Comparison of ENCODE assay signal across 21 cellular contexts in the genomic region with DNA sequence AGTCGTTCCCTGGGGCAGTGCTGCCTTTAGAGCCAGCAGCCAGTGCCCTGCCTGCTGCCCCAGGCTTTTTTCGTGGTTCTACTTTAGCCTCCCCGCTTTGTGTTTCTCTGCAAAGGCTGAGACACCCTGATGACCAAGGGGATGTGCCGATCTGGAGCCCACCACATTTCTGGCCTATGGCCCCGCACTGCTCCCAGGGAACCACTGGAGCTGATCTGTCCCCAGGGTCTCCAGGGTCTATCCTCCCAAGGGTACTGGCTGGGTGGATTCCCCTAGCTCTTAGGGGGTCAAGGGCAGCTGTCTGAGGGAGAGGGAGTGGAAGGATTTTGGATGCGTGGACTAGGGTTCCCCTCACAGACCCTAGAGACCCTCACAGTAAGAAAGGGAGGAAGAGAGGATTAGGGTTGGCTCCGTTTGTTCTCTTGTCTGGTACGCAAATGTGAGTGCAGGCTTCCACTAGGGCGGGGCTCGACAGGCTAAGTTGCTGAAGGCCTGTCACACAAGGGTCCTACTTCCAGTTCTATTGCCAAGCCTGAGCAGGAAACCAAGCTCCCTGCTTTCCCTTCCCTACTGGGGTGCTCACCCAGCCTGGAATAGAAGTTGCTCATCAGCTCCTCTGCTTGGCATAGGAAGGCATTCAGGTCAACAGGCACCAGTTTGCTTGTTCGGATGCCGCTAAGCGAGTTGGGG. TPM values are rescaled to one million over a fixed set of nuclear protein-coding genes. Genes with fewer than 3 reads are reported as not detected.
DNase-seq lines count a peak whose midpoint lies in the region; ATAC-seq, FAIRE-seq and TF ChIP-seq lines count a peak whose summit lies in the region.
"Had no signal": no experiment of that assay in that cellular context is flagged by ENCODE, and none has a peak within 500 bp of the region (broad histone marks: within the 10 kb centered on the region; RNA-seq: fewer than 3 reads in every experiment).

No MANE protein-coding gene starts in this region.

- no peak overlapping the region for H3K27ac Mint-ChIP-seq in WTC11
- H3K27ac Mint-ChIP-seq: activated B cell treated with CpG ODN at 0.5 μM for 24 hours; activated T-helper 2 cell treated with anti-CD3 and anti-CD28 coated beads, Interferon-gamma antibody, Interleukin-2, Interleukin-4, amounts not matched to agents 10 μg/mL and 5 μg/mL and 100 μg/mL, durations not matched to agents 14 hours and 24 hours and 36 hours; CD4-positive, alpha-beta T cell; T-helper 17 cell had no signal

- H3K9me3 Mint-ChIP-seq in WTC11 = no peaks in the 10 kb centered on the region
- H3K9me3 Mint-ChIP-seq: activated B cell treated with CpG ODN at 0.5 μM for 24 hours; activated T-helper 2 cell treated with anti-CD3 and anti-CD28 coated beads, Interferon-gamma antibody, Interleukin-2, Interleukin-4, amounts not matched to agents 10 μg/mL and 5 μg/mL and 100 μg/mL, durations not matched to agents 14 hours and 24 hours and 36 hours; CD4-positive, alpha-beta T cell; neural crest cell had no signal

- no peak overlapping the region for H2BK120ac ChIP-seq in mesenchymal stem cell (ENCODE audit: low read depth, low read length)

- no peak overlapping the region for H4K91ac ChIP-seq in mesenchymal stem cell (ENCODE audit: low read length)

- intact Hi-C loops in HepG2 (cut with micrococcal nuclease; ENCODE audit: unreplicated experiment) (loop anchor here (1.0 to 5.0 kb wide), 3 partner anchors 29 to 53 kb away; a partner anchor contains a TSS), right lobe of liver (cut with DNase I) (no loop called here), vagina (cut with DNase I) (loop anchor here (5.0 kb wide), 1 partner anchor 63 kb away; no protein-coding TSS in a partner anchor)

- no peak overlapping the region for H2BK15ac ChIP-seq in mesenchymal stem cell (ENCODE audit: low read depth, poor library complexity, severe bottlenecking)

- DNase-seq in HepG2 (ENCODE audit: low spot score) (no peak), right lobe of liver (no peak), WTC11 (ENCODE audit: low spot score) (no peak), mesenchymal stem cell (no peak), vagina (ENCODE audit: extremely low spot score in 2 of 2) (peak in 1 of 2 donors; percentile 86), urothelium cell line (ENCODE audit: low spot score) (no peak)

- no peak for TF ChIP-seq POLR2A in HepG2 (IDR thresholded peaks at IDR 0.05; ENCODE audit: insufficient read depth in 1 of 2, low read depth in 2 of 2, low read length in 2 of 2)
- no peak for TF ChIP-seq POLR2A in right lobe of liver (IDR thresholded peaks at IDR 0.05)
- no peak for TF ChIP-seq POLR2A in vagina (IDR thresholded peaks at IDR 0.05)

- H3K36me3 Mint-ChIP-seq in WTC11 = peaks cover 5% of the 10 kb centered on the region; the same call in 1 of the 2 replicates

- no peak overlapping the region for H3K23ac ChIP-seq in mesenchymal stem cell (ENCODE audit: low read length in 2 of 2)

- H3K4me1 ChIP-seq in HepG2 (ENCODE audit: insufficient read depth, low read length) = peaks cover 35% of the 10 kb centered on the region
- H3K4me1 ChIP-seq in right lobe of liver = peaks cover 0 to 9% (median 0%) of the 10 kb centered on the region in 4 donors
- peaks cover 36% of the 10 kb centered on the region for H3K4me1 ChIP-seq in mesenchymal stem cell (ENCODE audit: control insufficient read depth, insufficient read depth, low read depth, low read length)
- peaks cover 14% of the 10 kb centered on the region for H3K4me1 ChIP-seq in vagina

- no peak overlapping the region for H4K8ac ChIP-seq in mesenchymal stem cell (ENCODE audit: low read length)

- H3K4me1 Mint-ChIP-seq in WTC11 = peaks cover 42% of the 10 kb centered on the region

- no TSS peak for BruUV-seq in HepG2 (replicated peaks; lab: Mats Ljungman, UMichigan)

- peaks cover 9% of the 10 kb centered on the region for H3K79me1 ChIP-seq in mesenchymal stem cell (replicated peaks; ENCODE audit: low read length, poor library complexity, severe bottlenecking)

- peak overlapping the region; percentile 16; the same call in 1 of the 2 replicates for H3K4me3 Mint-ChIP-seq in WTC11
- H3K4me3 Mint-ChIP-seq: activated B cell treated with CpG ODN at 0.5 μM for 24 hours; CD4-positive, alpha-beta T cell; T-helper 17 cell had no signal

- no peak overlapping the region for H3K14ac ChIP-seq in mesenchymal stem cell (ENCODE audit: low read length in 2 of 2)

- H3K4ac ChIP-seq in mesenchymal stem cell (ENCODE audit: low read depth in 1 of 2, low read length in 2 of 2) = no peak overlapping the region

- CTCF ChIA-PET in HepG2 (lab: Yijun Ruan, JAX; ENCODE audit: low intra/inter-chr PET ratio, low total read pairs) = interaction anchor here (1.1 to 3.6 kb wide), 7 partner anchors 13 to 515 kb away, joined by 3 to 49 read pairs (median 7); a partner anchor contains a TSS
- CTCF ChIA-PET in WTC11 (lab: Charles Lee) = interaction anchor here (0.6 to 7.0 kb wide), 26 partner anchors 14 to 678 kb away, joined by 3 to 78 read pairs (median 4); a partner anchor contains a TSS

- FAIRE-seq in HepG2 (lab: Jason Lieb, UNC) (no peak), urothelium cell line (lab: Jason Lieb, UNC) (no peak)
- FAIRE-seq: islet of Langerhans had no signal

- TF ChIP-seq CTCF in HepG2 (CRISPR knock-in tag; IDR thresholded peaks at IDR 0.05) (no peak), right lobe of liver (IDR thresholded peaks at IDR 0.05) (no peak), WTC11 (IDR thresholded peaks at IDR 0.05) (no peak), vagina (IDR thresholded peaks at IDR 0.05) (no peak)

- H3K36me3 ChIP-seq in HepG2 (replicated peaks in 1 of 2; ENCODE audit: control insufficient read depth in 1 of 2, insufficient read depth in 2 of 2, low read length in 2 of 2) (peaks cover 1 to 7% of the 10 kb centered on the region in 2 experiments; a peak in 4 of 5 replicates), right lobe of liver (no peaks in the 10 kb centered on the region), mesenchymal stem cell (ENCODE audit: control insufficient read depth in 1 of 2, insufficient read depth in 2 of 2, low read depth in 1 of 2, low read length in 2 of 2) (peaks cover 33 to 58% of the 10 kb centered on the region in 2 experiments), vagina (peaks cover 0 to 14% of the 10 kb centered on the region in 2 donors)

- in situ Hi-C loops in HepG2 (cut with HindIII; ENCODE audit: extremely low pct_ligation_motif_present, low pct_unique_long_range_greater_than_20kb) = no loop called here

- H2AFZ ChIP-seq in HepG2 (ENCODE audit: low read length) (no peak overlapping the region), mesenchymal stem cell (ENCODE audit: low read depth, low read length) (no peak overlapping the region)
- H2AFZ ChIP-seq: GM23248 had no signal

- 73% methylated on average over 9 of the region's 13 CpGs for WGBS in HepG2 (ENCODE audit: low lambda C conversion rate)
- 100% methylated on average over 1 of the region's 13 CpGs for WGBS in right lobe of liver (ENCODE audit: insufficient coverage, low coverage, low lambda C conversion rate, missing lambda C conversion rate)
- WGBS in mesenchymal stem cell = 90% methylated on average over 13 of the region's 13 CpGs

- TF ChIP-seq EP300 in HepG2 (IDR thresholded peaks at IDR 0.05; ENCODE audit: low read depth in 2 of 2, low read length in 2 of 2) (no peak), HepG2 (CRISPR knock-in tag; IDR thresholded peaks at IDR 0.05; ENCODE audit: borderline replicate concordance) (no peak)

- no peak overlapping the region for H2AK5ac ChIP-seq in mesenchymal stem cell (ENCODE audit: low read length, severe bottlenecking)

- POLR2A ChIA-PET in HepG2 (lab: Yijun Ruan, JAX) (interaction anchor here (0.9 to 3.2 kb wide), 6 partner anchors 14 to 131 kb away, joined by 3 to 15 read pairs (median 6); a partner anchor contains a TSS), WTC11 (lab: Charles Lee) (interaction anchor here (0.6 to 1.3 kb wide), 4 partner anchors 25 to 1517 kb away, joined by 3 to 6 read pairs (median 3); no protein-coding TSS in a partner anchor)

- no peaks in the 10 kb centered on the region for H3K79me2 ChIP-seq in HepG2 (ENCODE audit: insufficient read depth, low read length)

- no peaks in the 10 kb centered on the region for H3K27me3 ChIP-seq in HepG2 (ENCODE audit: control insufficient read depth in 1 of 2, insufficient read depth in 2 of 2, low read length in 2 of 2)
- no peaks in the 10 kb centered on the region for H3K27me3 ChIP-seq in right lobe of liver
- no peaks in the 10 kb centered on the region for H3K27me3 ChIP-seq in mesenchymal stem cell (ENCODE audit: control insufficient read depth in 1 of 2, insufficient read depth in 1 of 2, low read length in 2 of 2)
- no peaks in the 10 kb centered on the region for H3K27me3 ChIP-seq in vagina
- H3K27me3 ChIP-seq: heart left ventricle, MG63, SJSA1 had no signal

- H2BK12ac ChIP-seq in mesenchymal stem cell (ENCODE audit: low read length in 2 of 2) = no peak overlapping the region

- H3K9me3 ChIP-seq in HepG2 (ENCODE audit: low read length) (no peaks in the 10 kb centered on the region), right lobe of liver (no peaks in the 10 kb centered on the region), mesenchymal stem cell (ENCODE audit: control insufficient read depth, low read length) (no peaks in the 10 kb centered on the region), vagina (no peaks in the 10 kb centered on the region)
- H3K9me3 ChIP-seq: heart left ventricle, MG63, SJSA1 had no signal

- H3K4me3 ChIP-seq in HepG2 (replicated peaks in 1 of 3; ENCODE audit: insufficient read depth in 1 of 3, low read depth in 2 of 3, low read length in 3 of 3) (0 out of 6 replicates have a peak overlapping the region, but pooled peaks of 1 of the 3 experiments have one; percentile 53), right lobe of liver (no peak overlapping the region), mesenchymal stem cell (ENCODE audit: insufficient read depth in 1 of 2, low read depth in 1 of 2, low read length in 2 of 2) (no peak overlapping the region), vagina (no peak overlapping the region)
- H3K4me3 ChIP-seq: GM23248, MG63, SJSA1 had no signal

- H3K9ac ChIP-seq in HepG2 (ENCODE audit: insufficient read depth, low read depth, low read length) (no peak overlapping the region), mesenchymal stem cell (ENCODE audit: low read length) (peak overlapping the region; percentile 25)

- ATAC-seq in HepG2 = no peak
- no peak for ATAC-seq in right lobe of liver
- peak; percentile 4 for ATAC-seq in WTC11
- no peak for ATAC-seq in HG02981 (IDR thresholded peaks at IDR 0.05; ENCODE audit: unreplicated experiment)
- no peak for ATAC-seq in GM18520 (IDR thresholded peaks at IDR 0.05; ENCODE audit: unreplicated experiment)

- peak overlapping the region; percentile 72 for H3K4me2 ChIP-seq in HepG2 (ENCODE audit: low read depth, low read length)
- H3K4me2 ChIP-seq in mesenchymal stem cell (ENCODE audit: low read length, poor library complexity, severe bottlenecking) = no peak overlapping the region

- TF ChIP-seq RAD21 in HepG2 (CRISPR knock-in tag; IDR thresholded peaks at IDR 0.05) = no peak

- H4K20me1 ChIP-seq in HepG2 (ENCODE audit: insufficient read depth, low read length) = no peaks in the 10 kb centered on the region

- no peak overlapping the region for H2BK5ac ChIP-seq in mesenchymal stem cell (ENCODE audit: low read depth, low read length, poor library complexity, severe bottlenecking)

- H3K18ac ChIP-seq in mesenchymal stem cell (ENCODE audit: low read depth in 1 of 2, low read length in 2 of 2) = no peak overlapping the region

- H3K27ac ChIP-seq in HepG2 (ENCODE audit: extremely low read length, insufficient read depth, low read length) (no peak overlapping the region), right lobe of liver (no peak overlapping the region), mesenchymal stem cell (ENCODE audit: low read length, poor library complexity, severe bottlenecking) (no peak overlapping the region), vagina (peak overlapping the region; percentile 80)
- H3K27ac ChIP-seq: GM23248, SJSA1 had no signal

- peaks cover 3% of the 10 kb centered on the region; the same call in 1 of the 2 replicates for H3K27me3 Mint-ChIP-seq in WTC11 (ENCODE audit: low read depth)
- H3K27me3 Mint-ChIP-seq: CD4-positive, alpha-beta T cell had no signal

RNA-seq across cellular contexts. Expression of a gene that starts 19.3 kb away (rescaled TPM):
- 0.46 and 0.86 TPM in 2 replicates for total RNA-seq in HepG2 (2016; rRNA removed; fragmentation: Illumina TruSeq; extraction: Trizol)
- 0.51 and 0.71 TPM in 2 replicates for total RNA-seq in HepG2 (2016; cell fraction: cytosol; rRNA removed; fragmentation: Illumina TruSeq; extraction: Trizol; ENCODE audit: low read depth)
- 0.13 and 1.3 TPM in 2 replicates for total RNA-seq in HepG2 (2016; cell fraction: insoluble cytoplasmic fraction; rRNA removed; fragmentation: Illumina TruSeq; extraction: Trizol)
- total RNA-seq in HepG2 (2016; cell fraction: membrane; rRNA removed; fragmentation: Illumina TruSeq; extraction: Trizol) = 0.24 and 0.59 TPM in 2 replicates
- 1.1 and 2.0 TPM in 2 replicates for total RNA-seq in HepG2 (2016; cell fraction: nucleus; rRNA removed; fragmentation: Illumina TruSeq; extraction: Trizol)
- 0.50 and 0.53 TPM in 2 replicates for polyA plus RNA-seq in HepG2 (2011; rRNA removed)
- 0.09 and 0.11 TPM in 2 replicates for polyA plus RNA-seq in HepG2 (2011; cell fraction: cytosol; rRNA removed)
- polyA plus RNA-seq in HepG2 (2011; cell fraction: nucleus; rRNA removed) = 2.1 and 2.9 TPM in 2 replicates
- polyA plus RNA-seq in HepG2 (2012) = 0.63 and 1.1 TPM in 2 replicates
- polyA plus RNA-seq in HepG2 (2016; cell fraction: cytosol; fragmentation: Illumina TruSeq; extraction: Trizol; ENCODE audit: low read depth) = 0.17 and 0.23 TPM in 2 replicates
- 0.19 and 0.55 TPM in 2 replicates for polyA plus RNA-seq in HepG2 (2016; cell fraction: insoluble cytoplasmic fraction; fragmentation: Illumina TruSeq; extraction: Trizol; ENCODE audit: low read depth)
- polyA plus RNA-seq in HepG2 (2016; cell fraction: membrane; fragmentation: Illumina TruSeq; extraction: Trizol; ENCODE audit: low read depth) = 0.40 and 0.50 TPM in 2 replicates
- polyA plus RNA-seq in HepG2 (2016; cell fraction: nucleus; fragmentation: Illumina TruSeq; extraction: Trizol; ENCODE audit: insufficient read depth, low read depth) = 2.4 and 2.9 TPM in 2 replicates
- 0.76 TPM in 1 of 2 replicates, not detected in the other for polyA minus RNA-seq in HepG2 (2011; rRNA and poly(A)+ RNA removed; ENCODE audit: low replicate concordance)
- not detected in 2 replicates for polyA minus RNA-seq in HepG2 (2011; cell fraction: cytosol; rRNA and poly(A)+ RNA removed)
- polyA minus RNA-seq in HepG2 (2011; cell fraction: nucleus; rRNA and poly(A)+ RNA removed) = 2.3 and 3.2 TPM in 2 replicates
- total RNA-seq in right lobe of liver = 1 to 10 TPM in 4 of 6 experiments, not detected in 2; 2.1 to 5.1 (median 2.9) TPM
- total RNA-seq in WTC11 (2021) = 0.09 TPM in 1 of 3 replicates, not detected in the others
- polyA plus RNA-seq in mesenchymal stem cell (2013, experiment 1 of 2) = not detected
- polyA plus RNA-seq in mesenchymal stem cell (2013, experiment 2 of 2) = not detected
- total RNA-seq in vagina = 0.25 TPM
- total RNA-seq: activated B cell treated with CpG ODN at 0.5 μM for 24 hours; activated T-helper 2 cell treated with anti-CD3 and anti-CD28 coated beads, Interferon-gamma antibody, Interleukin-2, Interleukin-4, amounts not matched to agents 10 μg/mL and 5 μg/mL and 100 μg/mL, durations not matched to agents 14 hours and 24 hours and 36 hours; CD4-positive, alpha-beta T cell; fibroblast of lung; GM23248; heart left ventricle; neural crest cell; renal cortical epithelial cell; SJSA1; T-helper 17 cell had no signal
- polyA plus RNA-seq: AG04450, fibroblast of lung had no signal

RNA-seq across cellular contexts. Expression of a gene that starts 52.7 kb away (rescaled TPM):
- total RNA-seq in HepG2 (2016; rRNA removed; fragmentation: Illumina TruSeq; extraction: Trizol) (9.9 and 13.8 TPM in 2 replicates), right lobe of liver (10 to 100 TPM in 1 of 6 experiments, 1 to 10 TPM in 5; 5.4 to 11.7 (median 6.3) TPM), WTC11 (2021) (70.4 to 83.1 TPM (median 71.5 TPM) in 3 replicates), vagina (119 TPM)
- total RNA-seq in HepG2 (2016; cell fraction: cytosol; rRNA removed; fragmentation: Illumina TruSeq; extraction: Trizol; ENCODE audit: low read depth) = 3.6 and 5.0 TPM in 2 replicates
- 7.9 and 11.9 TPM in 2 replicates for total RNA-seq in HepG2 (2016; cell fraction: insoluble cytoplasmic fraction; rRNA removed; fragmentation: Illumina TruSeq; extraction: Trizol)
- 7.7 and 8.9 TPM in 2 replicates for total RNA-seq in HepG2 (2016; cell fraction: membrane; rRNA removed; fragmentation: Illumina TruSeq; extraction: Trizol)
- 12.4 and 22.0 TPM in 2 replicates for total RNA-seq in HepG2 (2016; cell fraction: nucleus; rRNA removed; fragmentation: Illumina TruSeq; extraction: Trizol)
- 14.2 and 18.3 TPM in 2 replicates for polyA plus RNA-seq in HepG2 (2011; rRNA removed)
- polyA plus RNA-seq in HepG2 (2011; cell fraction: cytosol; rRNA removed) = 9.1 and 10.7 TPM in 2 replicates
- 57.1 and 61.1 TPM in 2 replicates for polyA plus RNA-seq in HepG2 (2011; cell fraction: nucleus; rRNA removed)
- 7.5 and 8.6 TPM in 2 replicates for polyA plus RNA-seq in HepG2 (2012)
- polyA plus RNA-seq in HepG2 (2016; cell fraction: cytosol; fragmentation: Illumina TruSeq; extraction: Trizol; ENCODE audit: low read depth) = 1.4 TPM in 2 replicates
- 7.3 and 8.6 TPM in 2 replicates for polyA plus RNA-seq in HepG2 (2016; cell fraction: insoluble cytoplasmic fraction; fragmentation: Illumina TruSeq; extraction: Trizol; ENCODE audit: low read depth)
- polyA plus RNA-seq in HepG2 (2016; cell fraction: membrane; fragmentation: Illumina TruSeq; extraction: Trizol; ENCODE audit: low read depth) = 2.1 and 2.9 TPM in 2 replicates
- polyA plus RNA-seq in HepG2 (2016; cell fraction: nucleus; fragmentation: Illumina TruSeq; extraction: Trizol; ENCODE audit: insufficient read depth, low read depth) = 34.7 and 36.2 TPM in 2 replicates
- polyA minus RNA-seq in HepG2 (2011; rRNA and poly(A)+ RNA removed; ENCODE audit: low replicate concordance) = 17.4 and 33.6 TPM in 2 replicates
- 12.5 and 14.8 TPM in 2 replicates for polyA minus RNA-seq in HepG2 (2011; cell fraction: cytosol; rRNA and poly(A)+ RNA removed)
- polyA minus RNA-seq in HepG2 (2011; cell fraction: nucleus; rRNA and poly(A)+ RNA removed) = 33.9 and 34.2 TPM in 2 replicates
- 124 TPM for polyA plus RNA-seq in mesenchymal stem cell (2013, experiment 1 of 2)
- polyA plus RNA-seq in mesenchymal stem cell (2013, experiment 2 of 2) = 114 TPM

Comparison
In these comparisons a context has a peak if more than half of its experiments do, and no peak if none do; other contexts are left out.
1. intact Hi-C loops: an anchor here in HepG2 (1.0 to 5.0 kb wide) and vagina (5.0 kb wide); none called in right lobe of liver.